1 cellular context compared by ENCODE assay signal in genomic region chr19:33683881-33684549, GRCh38.
TF ChIP-seq lines count a peak whose summit lies in the region.

No MANE protein-coding gene starts in this region.

TF ChIP-seq in SK-N-SH treated with all-trans-retinoic acid at 6 μM for 48 hours, 23 proteins besides CTCF, POLR2A, EP300 and RAD21 (continued from another document):
- TF ChIP-seq, protein P1, sequence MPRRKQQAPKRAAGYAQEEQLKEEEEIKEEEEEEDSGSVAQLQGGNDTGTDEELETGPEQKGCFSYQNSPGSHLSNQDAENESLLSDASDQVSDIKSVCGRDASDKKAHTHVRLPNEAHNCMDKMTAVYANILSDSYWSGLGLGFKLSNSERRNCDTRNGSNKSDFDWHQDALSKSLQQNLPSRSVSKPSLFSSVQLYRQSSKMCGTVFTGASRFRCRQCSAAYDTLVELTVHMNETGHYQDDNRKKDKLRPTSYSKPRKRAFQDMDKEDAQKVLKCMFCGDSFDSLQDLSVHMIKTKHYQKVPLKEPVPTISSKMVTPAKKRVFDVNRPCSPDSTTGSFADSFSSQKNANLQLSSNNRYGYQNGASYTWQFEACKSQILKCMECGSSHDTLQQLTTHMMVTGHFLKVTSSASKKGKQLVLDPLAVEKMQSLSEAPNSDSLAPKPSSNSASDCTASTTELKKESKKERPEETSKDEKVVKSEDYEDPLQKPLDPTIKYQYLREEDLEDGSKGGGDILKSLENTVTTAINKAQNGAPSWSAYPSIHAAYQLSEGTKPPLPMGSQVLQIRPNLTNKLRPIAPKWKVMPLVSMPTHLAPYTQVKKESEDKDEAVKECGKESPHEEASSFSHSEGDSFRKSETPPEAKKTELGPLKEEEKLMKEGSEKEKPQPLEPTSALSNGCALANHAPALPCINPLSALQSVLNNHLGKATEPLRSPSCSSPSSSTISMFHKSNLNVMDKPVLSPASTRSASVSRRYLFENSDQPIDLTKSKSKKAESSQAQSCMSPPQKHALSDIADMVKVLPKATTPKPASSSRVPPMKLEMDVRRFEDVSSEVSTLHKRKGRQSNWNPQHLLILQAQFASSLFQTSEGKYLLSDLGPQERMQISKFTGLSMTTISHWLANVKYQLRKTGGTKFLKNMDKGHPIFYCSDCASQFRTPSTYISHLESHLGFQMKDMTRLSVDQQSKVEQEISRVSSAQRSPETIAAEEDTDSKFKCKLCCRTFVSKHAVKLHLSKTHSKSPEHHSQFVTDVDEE (CRISPR knock-in tag; IDR thresholded peaks at IDR 0.05), result no peak
- TF ChIP-seq CSRNP3 (CRISPR knock-in tag; IDR thresholded peaks at IDR 0.05) (no peak), BACH2 (CRISPR knock-in tag; IDR thresholded peaks at IDR 0.05; ENCODE audit: borderline replicate concordance) (no peak)
TF ChIP-seq in SK-N-SH treated with all-trans-retinoic acid at 6 μM for 48 hours: peak in this region for 0.
